In the genomic region with DNA sequence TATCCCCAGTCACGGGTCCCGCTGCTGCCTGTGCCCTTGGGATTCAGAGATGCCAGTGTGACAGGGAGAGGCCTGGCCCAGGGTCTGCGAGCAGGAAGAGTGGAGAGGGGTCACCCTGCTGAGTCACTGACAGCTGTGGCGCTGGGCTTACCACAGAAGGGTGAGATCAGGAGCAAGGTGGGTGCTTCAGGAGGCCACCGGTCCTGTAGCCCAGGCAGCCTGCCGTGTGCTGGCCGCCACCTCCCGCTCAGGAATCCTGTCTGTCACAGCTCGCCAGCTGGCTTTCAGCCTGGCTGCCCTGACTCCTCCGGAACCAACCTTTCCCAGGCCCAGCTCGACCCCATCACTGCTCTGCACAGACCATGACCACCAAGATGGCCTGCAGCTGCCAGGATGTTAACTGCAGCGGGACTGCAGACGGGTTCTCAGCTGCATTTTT, we compare ENCODE assay signal across 11 cellular contexts. TPM values are rescaled to one million over a fixed set of nuclear protein-coding genes. Genes with fewer than 3 reads are reported as not detected.
DNase-seq lines count a peak whose midpoint lies in the region; ATAC-seq, FAIRE-seq and TF ChIP-seq lines count a peak whose summit lies in the region.
"Had no signal": no experiment of that assay in that cellular context is flagged by ENCODE, and none has a peak within 500 bp of the region (broad histone marks: within the 10 kb centered on the region; RNA-seq: fewer than 3 reads in every experiment).

No MANE protein-coding gene starts in this region.

- H3K4me1 ChIP-seq in K562 (replicated peaks in 1 of 2; ENCODE audit: control insufficient read depth in 2 of 2, insufficient read depth in 2 of 2, low read length in 2 of 2) (peaks cover 0 to 10% of the 10 kb centered on the region in 2 experiments; a peak in 2 of 5 replicates), PC-9 (replicated peaks; ENCODE audit: insufficient read depth) (no peaks in the 10 kb centered on the region)

- H3K4me2 ChIP-seq in K562 (ENCODE audit: insufficient read depth, low read length) (no peak overlapping the region), PC-9 (no peak overlapping the region)

- BruUV-seq in K562 (replicated peaks; lab: Mats Ljungman, UMichigan): no TSS peak
- BruUV-seq in PC-9 (replicated peaks; lab: Mats Ljungman, UMichigan): no TSS peak

- 93% methylated on average over 3 of the region's 13 CpGs for WGBS in K562 (ENCODE audit: insufficient coverage, low coverage, missing lambda C conversion rate)

- in situ Hi-C loops in K562 (cut with MboI): no loop called here

- H3K4me3 Mint-ChIP-seq in stimulated activated effector memory CD8-positive, alpha-beta T cell treated with anti-CD3 and anti-CD28 coated beads, Interleukin-12 subunit alpha, Interleukin-12 subunit beta, amount 100 ng/mL, for 72 hours: no peak overlapping the region

- H3K79me2 ChIP-seq in K562 (ENCODE audit: control insufficient read depth, insufficient read depth, low read length) (no peaks in the 10 kb centered on the region), PC-9 (ENCODE audit: low read depth) (no peaks in the 10 kb centered on the region)

- POLR2A ChIA-PET in K562 (lab: Yijun Ruan, JAX) (interaction anchor here (0.7 to 1.2 kb wide), 2 partner anchors 11 to 72 kb away, joined by 3 read pairs; no protein-coding TSS in a partner anchor), PC-9 (lab: Charles Lee; ENCODE audit: unreplicated experiment) (interaction anchor here (0.7 kb wide), 1 partner anchor 51 kb away, joined by 3 read pairs; no protein-coding TSS in a partner anchor)

- peaks cover 91% of the 10 kb centered on the region for H3K36me3 Mint-ChIP-seq in stimulated activated effector memory CD8-positive, alpha-beta T cell treated with anti-CD3 and anti-CD28 coated beads, Interleukin-12 subunit alpha, Interleukin-12 subunit beta, amount 100 ng/mL, for 72 hours

- no peaks in the 10 kb centered on the region for H3K4me1 Mint-ChIP-seq in stimulated activated effector memory CD8-positive, alpha-beta T cell treated with anti-CD3 and anti-CD28 coated beads, Interleukin-12 subunit alpha, Interleukin-12 subunit beta, amount 100 ng/mL, for 72 hours

- no peak overlapping the region for H3K27ac ChIP-seq in K562 (ENCODE audit: extremely low read depth, low read depth, low read length)
- H3K27ac ChIP-seq in PC-9: no peak overlapping the region
- H3K27ac ChIP-seq: lower lobe of right lung had no signal

- ATAC-seq in K562 (no peak), HG03457 (IDR thresholded peaks at IDR 0.05; ENCODE audit: unreplicated experiment) (no peak)
- no peak for ATAC-seq in stimulated activated effector memory CD8-positive, alpha-beta T cell treated with anti-CD3 and anti-CD28 coated beads, Interleukin-12 subunit alpha, Interleukin-12 subunit beta, amount 100 ng/mL, for 72 hours
- ATAC-seq: HCT116, lower lobe of right lung had no signal

- H2AFZ ChIP-seq in K562 (ENCODE audit: low read depth, low read length) (no peak overlapping the region), PC-9 (no peak overlapping the region)

- no peak for FAIRE-seq in K562 (lab: Jason Lieb, UNC)

- H3K9me1 ChIP-seq in K562 (ENCODE audit: control insufficient read depth, insufficient read depth, low read length): no peaks in the 10 kb centered on the region

- peak overlapping the region in 1 of 2 experiments; percentile 52; a peak in 1 of 4 replicates for H3K9ac ChIP-seq in K562 (ENCODE audit: insufficient read depth in 1 of 2, low read depth in 2 of 2, low read length in 2 of 2)

- H3K36me3 ChIP-seq in K562 (ENCODE audit: control insufficient read depth, insufficient read depth, low read length) (peaks cover 85% of the 10 kb centered on the region), PC-9 (ENCODE audit: low read depth) (peaks cover 11% of the 10 kb centered on the region; the same call in 1 of the 2 replicates)

- H3K27ac Mint-ChIP-seq in stimulated activated effector memory CD8-positive, alpha-beta T cell treated with anti-CD3 and anti-CD28 coated beads, Interleukin-12 subunit alpha, Interleukin-12 subunit beta, amount 100 ng/mL, for 72 hours: peak overlapping the region; percentile 86

- H4K20me1 ChIP-seq in K562 (replicated peaks; ENCODE audit: control insufficient read depth, insufficient read depth, low read length) (no peaks in the 10 kb centered on the region), PC-9 (ENCODE audit: insufficient read depth) (peaks cover 22% of the 10 kb centered on the region; the same call in 1 of the 2 replicates)

- DNase-seq in M059J (ENCODE audit: low read depth) (peak; percentile 26), K562 (ENCODE audit: extremely low read depth in 1 of 4, low spot score in 3 of 4) (no peak), iris pigment epithelial cell (ENCODE audit: low read depth) (peak; percentile 30), PC-9 (no peak), AG08396 (ENCODE audit: low spot score) (no peak)
- DNase-seq in stimulated activated effector memory CD8-positive, alpha-beta T cell treated with anti-CD3 and anti-CD28 coated beads, Interleukin-12 subunit alpha, Interleukin-12 subunit beta, amount 100 ng/mL, for 72 hours (ENCODE audit: low spot score in 2 of 2): no peak
- DNase-seq: amniotic stem cell, lower lobe of right lung, OCI-M1 had no signal

- 0 out of 2 replicates have a peak, but pooled peaks have one; percentile 40 for TF ChIP-seq POLR2A in K562 (conservative IDR thresholded peaks at IDR 0.05)

- no peaks in the 10 kb centered on the region for H3K9me2 ChIP-seq in PC-9 (ENCODE audit: insufficient read depth)

- H3K9me3 Mint-ChIP-seq in stimulated activated effector memory CD8-positive, alpha-beta T cell treated with anti-CD3 and anti-CD28 coated beads, Interleukin-12 subunit alpha, Interleukin-12 subunit beta, amount 100 ng/mL, for 72 hours: no peaks in the 10 kb centered on the region

- CTCF ChIA-PET in K562 (lab: Yijun Ruan, JAX; ENCODE audit: low intra/inter-chr PET ratio) (no interaction called here), PC-9 (lab: Charles Lee) (no interaction called here)

- TF ChIP-seq EP300 in K562 (IDR thresholded peaks at IDR 0.05; ENCODE audit: low read length): no peak

- H3F3A ChIP-seq in PC-9 (ENCODE audit: insufficient read depth, low read depth): peaks cover 30% of the 10 kb centered on the region; the same call in 1 of the 2 replicates

- TF ChIP-seq CTCF in K562 (IDR thresholded peaks at IDR 0.05 in 2 of 3, conservative IDR thresholded peaks at IDR 0.05 in 1 of 3; ENCODE audit: insufficient read depth in 2 of 3, low read depth in 1 of 3, low read length in 3 of 3): no peak
- no peak for TF ChIP-seq CTCF in PC-9 (conservative IDR thresholded peaks at IDR 0.05)

- TF ChIP-seq RAD21 in K562 (CRISPR knock-in tag; conservative IDR thresholded peaks at IDR 0.05 in 1 of 2, IDR thresholded peaks at IDR 0.05 in 1 of 2): no peak

- intact Hi-C loops in K562 (cut with micrococcal nuclease) (no loop called here), PC-9 (cut with micrococcal nuclease; ENCODE audit: unreplicated experiment) (no loop called here)

- H3K27me3 ChIP-seq in K562 (ENCODE audit: control insufficient read depth in 2 of 2, insufficient read depth in 2 of 2, low read length in 2 of 2) (no peaks in the 10 kb centered on the region), PC-9 (ENCODE audit: insufficient read depth, low read depth) (no peaks in the 10 kb centered on the region)

- H3K9me3 ChIP-seq in K562 (replicated peaks; ENCODE audit: control insufficient read depth, insufficient read depth, low read depth, low read length) (no peaks in the 10 kb centered on the region), PC-9 (ENCODE audit: insufficient read depth, low read depth) (no peaks in the 10 kb centered on the region)
- H3K9me3 ChIP-seq: lower lobe of right lung had no signal

- H3K4me3 ChIP-seq in K562 (no peak overlapping the region), PC-9 (no peak overlapping the region)
- H3K4me3 ChIP-seq: lower lobe of right lung had no signal

TF ChIP-seq in K562, 482 proteins besides CTCF, POLR2A, EP300 and RAD21:
- TF ChIP-seq SETDB1 (IDR thresholded peaks at IDR 0.05; ENCODE audit: low read length) (no peak), SUPT5H (IDR thresholded peaks at IDR 0.05) (0 out of 2 replicates have a peak, but pooled peaks have one; percentile 35), MYNN (IDR thresholded peaks at IDR 0.05) (0 out of 2 replicates have a peak, but pooled peaks have one; percentile 10), MYNN (CRISPR knock-in tag; IDR thresholded peaks at IDR 0.05) (no peak), POLR2G (IDR thresholded peaks at IDR 0.05; ENCODE audit: low read depth, low read length) (peak; percentile 63; the same call in 1 of the 2 replicates)
TF ChIP-seq in K562: peak in this region for 3.

RNA-seq across cellular contexts. Expression of gene NAXD, which starts 25.3 kb away (rescaled TPM):
- 10.2 and 22.2 TPM in 2 replicates for total RNA-seq in M059J (2014; rRNA removed; shearing (Covaris generic))
- total RNA-seq in K562 (2011; cell fraction: chromatin; rRNA removed; ENCODE audit: low replicate concordance): 32.5 and 45.0 TPM in 2 replicates
- total RNA-seq in K562 (2011; cell fraction: nucleolus; rRNA removed): 25.1 and 28.0 TPM in 2 replicates
- 19.5 and 24.8 TPM in 2 replicates for total RNA-seq in K562 (2011; cell fraction: nucleoplasm; rRNA removed)
- total RNA-seq in K562 (2014; rRNA removed): 9.4 and 10.9 TPM in 2 replicates
- total RNA-seq in K562 (2014; rRNA removed; fragmentation: Illumina TruSeq; extraction: Trizol): 9.4 and 10.4 TPM in 2 replicates
- 13.2 and 14.1 TPM in 2 replicates for total RNA-seq in K562 (2015; rRNA removed; fragmentation: Illumina TruSeq; extraction: Trizol)
- 19.3 and 20.1 TPM in 2 replicates for total RNA-seq in K562 (2021)
- polyA plus RNA-seq in K562 (2011; rRNA removed): 15.4 and 19.7 TPM in 2 replicates
- polyA plus RNA-seq in K562 (2011; cell fraction: cytosol; rRNA removed): 19.3 and 25.1 TPM in 2 replicates
- 81.8 and 101 TPM in 2 replicates for polyA plus RNA-seq in K562 (2011; cell fraction: nucleus; rRNA removed)
- 17.8 and 18.6 TPM in 2 replicates for polyA plus RNA-seq in K562 (2012)
- 13.0 and 17.0 TPM in 2 replicates for polyA plus RNA-seq in K562 (2014; fragmentation: Illumina TruSeq; extraction: Trizol)
- 1 to 10 TPM in 1 of 2 experiments, under 1 TPM in 1; 0.59 to 1.7 TPM for polyA plus RNA-seq in K562 (2014; fragmentation: Nextera tagmentation; extraction: Ambion mirVana)
- polyA plus RNA-seq in K562 (2014; rRNA removed): 20.6 and 20.8 TPM in 2 replicates
- 10.0 and 11.0 TPM in 2 replicates for polyA minus RNA-seq in K562 (2011; rRNA and poly(A)+ RNA removed)
- 5.3 and 8.5 TPM in 2 replicates for polyA minus RNA-seq in K562 (2011; cell fraction: cytosol; rRNA and poly(A)+ RNA removed)
- polyA minus RNA-seq in K562 (2011; cell fraction: nucleus; rRNA and poly(A)+ RNA removed): 10.6 and 16.3 TPM in 2 replicates
- total RNA-seq in PC-9 (2021): 30.2 and 35.2 TPM in 2 replicates

Comparison
In these comparisons a context has a peak if more than half of its experiments do, and no peak if none do; other contexts are left out.
1. DNase-seq: peak in M059J (single experiment) and iris pigment epithelial cell (single experiment); none in K562 (0 of 4), stimulated activated effector memory CD8-positive, alpha-beta T cell treated with anti-CD3 and anti-CD28 coated beads, Interleukin-12 subunit alpha, Interleukin-12 subunit beta, amount 100 ng/mL, for 72 hours (0 of 2), PC-9 (0 of 2) and AG08396 (single experiment).